11 cellular contexts compared by ENCODE assay signal in the genomic region with DNA sequence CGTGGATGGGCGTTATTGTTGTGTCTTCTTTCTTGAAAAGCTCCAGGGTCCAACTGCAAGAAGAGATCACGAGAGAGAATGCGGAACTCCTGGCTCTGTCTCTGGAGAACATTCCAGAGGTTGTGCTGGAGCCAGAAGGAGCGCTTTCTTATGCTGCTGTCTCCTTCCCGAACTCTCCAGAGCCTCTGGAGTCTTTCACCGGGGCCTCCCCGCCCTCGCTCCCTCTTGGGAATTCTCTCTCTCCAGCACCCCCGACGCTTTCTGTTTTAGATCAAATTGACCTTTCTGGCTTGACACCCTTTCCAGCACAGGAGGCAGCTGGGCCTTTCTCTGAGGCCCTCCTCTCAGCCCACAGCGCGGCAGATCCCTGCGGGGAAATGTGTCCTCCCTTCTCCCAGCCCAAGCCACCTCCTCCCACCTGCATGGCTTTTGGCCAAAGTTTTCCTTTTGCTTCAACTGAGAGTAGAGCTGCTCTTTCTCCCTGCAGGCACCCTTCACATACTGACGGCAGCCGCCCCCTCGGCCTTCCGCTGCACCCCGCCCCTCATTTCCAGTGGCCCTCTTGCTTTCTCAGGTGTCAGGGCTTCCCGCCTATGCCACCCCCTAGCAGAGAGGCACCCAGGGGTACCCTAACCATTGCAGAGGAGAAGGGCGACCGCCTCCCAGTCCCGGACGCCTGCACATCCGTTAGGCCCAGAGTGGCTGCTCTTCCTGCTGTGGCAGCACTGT. TPM values are rescaled to one million over a fixed set of nuclear protein-coding genes. Genes with fewer than 3 reads are reported as not detected.
DNase-seq lines count a peak whose midpoint lies in the region; ATAC-seq and TF ChIP-seq lines count a peak whose summit lies in the region.
"Had no signal": no experiment of that assay in that cellular context is flagged by ENCODE, and none has a peak within 500 bp of the region (broad histone marks: within the 10 kb centered on the region; RNA-seq: fewer than 3 reads in every experiment).

No MANE protein-coding gene starts in this region.

- no peak overlapping the region for H3K4me3 Mint-ChIP-seq in neural crest cell

- H3K27me3 Mint-ChIP-seq in neural crest cell (ENCODE audit: low read depth), result no peaks in the 10 kb centered on the region

- no peaks in the 10 kb centered on the region for H3K36me3 Mint-ChIP-seq in neural crest cell (ENCODE audit: low read depth)

- TF ChIP-seq CTCF in esophagus muscularis mucosa (IDR thresholded peaks at IDR 0.05), result peak in 1 of 3 experiments; percentile 1
- TF ChIP-seq CTCF in neural crest cell (conservative IDR thresholded peaks at IDR 0.05), result no peak

- no peak for ATAC-seq in GM21717 (IDR thresholded peaks at IDR 0.05; ENCODE audit: unreplicated experiment)

- no peaks in the 10 kb centered on the region for H3K9me3 Mint-ChIP-seq in neural crest cell

- H3K9me3 ChIP-seq in BLaER1 (no peaks in the 10 kb centered on the region), esophagus muscularis mucosa (no peaks in the 10 kb centered on the region)

- peaks cover 8% of the 10 kb centered on the region for H3K4me1 Mint-ChIP-seq in neural crest cell

- H4K20me1 ChIP-seq in BLaER1, result no peaks in the 10 kb centered on the region

- WGBS in esophagus muscularis mucosa, result 43% methylated on average over 25 of the region's 25 CpGs

- H3K36me3 ChIP-seq in BLaER1, result no peaks in the 10 kb centered on the region
- no peaks in the 10 kb centered on the region for H3K36me3 ChIP-seq in esophagus muscularis mucosa

- DNase-seq in NCI-H1092 treated with DMSO at 0.1 percent for 48 hours (lab: John Stamatoyannopoulos, UW), result peak; percentile 30
- no peak for DNase-seq in esophagus muscularis mucosa (ENCODE audit: extremely low spot score)
- no peak for DNase-seq in neural crest cell (ENCODE audit: low read depth, low spot score)
- DNase-seq in NK-92 (lab: John Stamatoyannopoulos, UW; ENCODE audit: unreplicated experiment), result no peak
- DNase-seq in NCI-H446 treated with DMSO at 0.1 percent for 48 hours (lab: John Stamatoyannopoulos, UW), result no peak
- DNase-seq in stimulated activated CD4-positive, alpha-beta T cell treated with anti-CD3 and anti-CD28 coated beads, Interleukin-12 subunit alpha, Interleukin-12 subunit beta, amount 100 ng/mL, for 4 hours, result no peak
- DNase-seq: Calu3, NCI-H82, T-helper 1 cell had no signal

- no peak for TF ChIP-seq POLR2A in esophagus muscularis mucosa (IDR thresholded peaks at IDR 0.05; ENCODE audit: low read depth)

- H3K27me3 ChIP-seq in BLaER1 (no peaks in the 10 kb centered on the region), esophagus muscularis mucosa (no peaks in the 10 kb centered on the region)

- no peak for TF ChIP-seq EP300 in esophagus muscularis mucosa (IDR thresholded peaks at IDR 0.05)

- H3K4me2 ChIP-seq in BLaER1, result peak overlapping the region; percentile 76

- peak overlapping the region; percentile 22 for H3K27ac Mint-ChIP-seq in neural crest cell (ENCODE audit: unreplicated experiment)

- H3K4me3 ChIP-seq in BLaER1 (no peak overlapping the region), esophagus muscularis mucosa (peak overlapping the region; percentile 15 to 35 (median 30))

- H3K27ac ChIP-seq in BLaER1, result peak overlapping the region; percentile 28
- peak overlapping the region; percentile 40 to 76 (median 61) for H3K27ac ChIP-seq in esophagus muscularis mucosa (replicated peaks in 1 of 4)

- H3K4me1 ChIP-seq in BLaER1 (peaks cover 90% of the 10 kb centered on the region), esophagus muscularis mucosa (peaks cover 0 to 48% (median 27%) of the 10 kb centered on the region in 4 donors)

- intact Hi-C loops in esophagus muscularis mucosa (cut with DNase I), result no loop called here

- H3K9ac ChIP-seq in BLaER1, result no peak overlapping the region

RNA-seq across cellular contexts. Expression of a gene that starts 6.6 kb away (rescaled TPM):
- not detected for total RNA-seq in esophagus muscularis mucosa
- not detected in 2 replicates for total RNA-seq in neural crest cell
- total RNA-seq: Calu3 had no signal

RNA-seq across cellular contexts. Expression of a gene that starts 41.5 kb away (rescaled TPM):
- total RNA-seq in esophagus muscularis mucosa (not detected), neural crest cell (not detected in 2 replicates)
- total RNA-seq: Calu3 had no signal
